In genomic region chr11:57410287-57410686, GRCh38 we compare ENCODE assay signal across 1 cellular context.
TF ChIP-seq lines count a peak whose summit lies in the region.

No MANE protein-coding gene starts in this region.

TF ChIP-seq in GM23338, 12 proteins besides CTCF, POLR2A, EP300 and RAD21:
- TF ChIP-seq ZNF462 (CRISPR knock-in tag; IDR thresholded peaks at IDR 0.05) = no peak
- no peak for TF ChIP-seq POLR2AphosphoS5 (IDR thresholded peaks at IDR 0.05; ENCODE audit: low read depth)
- no peak for TF ChIP-seq EZH2 (IDR thresholded peaks at IDR 0.05; ENCODE audit: low read depth, unreplicated experiment)
- no peak for TF ChIP-seq ZNF331 (CRISPR knock-in tag; IDR thresholded peaks at IDR 0.05; ENCODE audit: low read depth)
